ENCODE assay signal across 1 cellular context in genomic region chr17:82105882-82106696, GRCh38.
TF ChIP-seq lines count a peak whose summit lies in the region.

No MANE protein-coding gene starts in this region.

TF ChIP-seq in K562, 482 proteins besides CTCF, POLR2A, EP300 and RAD21:
- TF ChIP-seq GABPB1 (CRISPR knock-in tag; IDR thresholded peaks at IDR 0.05) (no peak), SMC3 (conservative IDR thresholded peaks at IDR 0.05; ENCODE audit: insufficient read depth, low read depth, low read length) (no peak), SNRNP70 (optimal IDR thresholded peaks at IDR 0.05; ENCODE audit: low read depth, low read length) (no peak), ZNF41 (CRISPR knock-in tag; conservative IDR thresholded peaks at IDR 0.05) (no peak), NR2C2 (CRISPR knock-in tag; IDR thresholded peaks at IDR 0.05) (no peak), NR2C2 (tag; IDR thresholded peaks at IDR 0.05) (peak; percentile 52; the same call in 1 of the 2 replicates), PYGO2 (tag; IDR thresholded peaks at IDR 0.05) (no peak), ZNF212 (CRISPR knock-in tag; IDR thresholded peaks at IDR 0.05) (no peak), CREM (IDR thresholded peaks at IDR 0.05; ENCODE audit: low read depth) (peak; percentile 18; the same call in 1 of the 2 replicates), MIER1 (IDR thresholded peaks at IDR 0.05; ENCODE audit: low read depth) (no peak), YY1 (IDR thresholded peaks at IDR 0.05; ENCODE audit: borderline replicate concordance in 1 of 3, control insufficient read depth in 1 of 3, extremely low read depth in 1 of 3, insufficient read depth in 3 of 3, insufficient read length in 1 of 3, insufficient replicate concordance in 2 of 3, low read depth in 1 of 3, low read length in 2 of 3) (no peak), NONO (IDR thresholded peaks at IDR 0.05; ENCODE audit: low read depth in 2 of 2, low read length in 1 of 2) (no peak), ZFX (CRISPR knock-in tag; IDR thresholded peaks at IDR 0.05) (0 out of 2 replicates have a peak, but pooled peaks have one; percentile 12), PKNOX1 (IDR thresholded peaks at IDR 0.05) (0 out of 2 replicates have a peak, but pooled peaks have one; percentile 15), ZBTB17 (CRISPR knock-in tag; IDR thresholded peaks at IDR 0.05) (peak; percentile 38; the same call in 1 of the 2 replicates), GATAD2A (IDR thresholded peaks at IDR 0.05) (no peak), KLF16 (IDR thresholded peaks at IDR 0.05) (no peak), SMAD4 (CRISPR knock-in tag; conservative IDR thresholded peaks at IDR 0.05) (no peak), ZNF644 (tag; IDR thresholded peaks at IDR 0.05; ENCODE audit: low read depth) (no peak), GABPA (tag; conservative IDR thresholded peaks at IDR 0.05; ENCODE audit: low read depth) (peak; percentile 84), SMARCC2 (IDR thresholded peaks at IDR 0.05; ENCODE audit: low read depth) (no peak), DEAF1 (CRISPR knock-in tag; IDR thresholded peaks at IDR 0.05) (0 out of 2 replicates have a peak, but pooled peaks have one; percentile 12), CHD4 (IDR thresholded peaks at IDR 0.05; ENCODE audit: insufficient read depth, insufficient replicate concordance, low read depth, low read length, poor library complexity, severe bottlenecking) (no peak), POLR2G (IDR thresholded peaks at IDR 0.05; ENCODE audit: low read depth, low read length) (peak; percentile 56), SIRT6 (IDR thresholded peaks at IDR 0.05; ENCODE audit: low read depth, low read length) (no peak)
- TF ChIP-seq, protein P1, sequence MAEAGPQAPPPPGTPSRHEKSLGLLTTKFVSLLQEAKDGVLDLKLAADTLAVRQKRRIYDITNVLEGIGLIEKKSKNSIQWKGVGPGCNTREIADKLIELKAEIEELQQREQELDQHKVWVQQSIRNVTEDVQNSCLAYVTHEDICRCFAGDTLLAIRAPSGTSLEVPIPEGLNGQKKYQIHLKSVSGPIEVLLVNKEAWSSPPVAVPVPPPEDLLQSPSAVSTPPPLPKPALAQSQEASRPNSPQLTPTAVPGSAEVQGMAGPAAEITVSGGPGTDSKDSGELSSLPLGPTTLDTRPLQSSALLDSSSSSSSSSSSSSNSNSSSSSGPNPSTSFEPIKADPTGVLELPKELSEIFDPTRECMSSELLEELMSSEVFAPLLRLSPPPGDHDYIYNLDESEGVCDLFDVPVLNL (CRISPR knock-in tag; IDR thresholded peaks at IDR 0.05; ENCODE audit: low read depth) = no peak
- TF ChIP-seq, protein P2, sequence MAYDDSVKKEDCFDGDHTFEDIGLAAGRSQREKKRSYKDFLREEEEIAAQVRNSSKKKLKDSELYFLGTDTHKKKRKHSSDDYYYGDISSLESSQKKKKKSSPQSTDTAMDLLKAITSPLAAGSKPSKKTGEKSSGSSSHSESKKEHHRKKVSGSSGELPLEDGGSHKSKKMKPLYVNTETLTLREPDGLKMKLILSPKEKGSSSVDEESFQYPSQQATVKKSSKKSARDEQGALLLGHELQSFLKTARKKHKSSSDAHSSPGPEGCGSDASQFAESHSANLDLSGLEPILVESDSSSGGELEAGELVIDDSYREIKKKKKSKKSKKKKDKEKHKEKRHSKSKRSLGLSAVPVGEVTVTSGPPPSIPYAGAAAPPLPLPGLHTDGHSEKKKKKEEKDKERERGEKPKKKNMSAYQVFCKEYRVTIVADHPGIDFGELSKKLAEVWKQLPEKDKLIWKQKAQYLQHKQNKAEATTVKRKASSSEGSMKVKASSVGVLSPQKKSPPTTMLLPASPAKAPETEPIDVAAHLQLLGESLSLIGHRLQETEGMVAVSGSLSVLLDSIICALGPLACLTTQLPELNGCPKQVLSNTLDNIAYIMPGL (CRISPR knock-in tag; IDR thresholded peaks at IDR 0.05) = no peak
- TF ChIP-seq, protein P3, sequence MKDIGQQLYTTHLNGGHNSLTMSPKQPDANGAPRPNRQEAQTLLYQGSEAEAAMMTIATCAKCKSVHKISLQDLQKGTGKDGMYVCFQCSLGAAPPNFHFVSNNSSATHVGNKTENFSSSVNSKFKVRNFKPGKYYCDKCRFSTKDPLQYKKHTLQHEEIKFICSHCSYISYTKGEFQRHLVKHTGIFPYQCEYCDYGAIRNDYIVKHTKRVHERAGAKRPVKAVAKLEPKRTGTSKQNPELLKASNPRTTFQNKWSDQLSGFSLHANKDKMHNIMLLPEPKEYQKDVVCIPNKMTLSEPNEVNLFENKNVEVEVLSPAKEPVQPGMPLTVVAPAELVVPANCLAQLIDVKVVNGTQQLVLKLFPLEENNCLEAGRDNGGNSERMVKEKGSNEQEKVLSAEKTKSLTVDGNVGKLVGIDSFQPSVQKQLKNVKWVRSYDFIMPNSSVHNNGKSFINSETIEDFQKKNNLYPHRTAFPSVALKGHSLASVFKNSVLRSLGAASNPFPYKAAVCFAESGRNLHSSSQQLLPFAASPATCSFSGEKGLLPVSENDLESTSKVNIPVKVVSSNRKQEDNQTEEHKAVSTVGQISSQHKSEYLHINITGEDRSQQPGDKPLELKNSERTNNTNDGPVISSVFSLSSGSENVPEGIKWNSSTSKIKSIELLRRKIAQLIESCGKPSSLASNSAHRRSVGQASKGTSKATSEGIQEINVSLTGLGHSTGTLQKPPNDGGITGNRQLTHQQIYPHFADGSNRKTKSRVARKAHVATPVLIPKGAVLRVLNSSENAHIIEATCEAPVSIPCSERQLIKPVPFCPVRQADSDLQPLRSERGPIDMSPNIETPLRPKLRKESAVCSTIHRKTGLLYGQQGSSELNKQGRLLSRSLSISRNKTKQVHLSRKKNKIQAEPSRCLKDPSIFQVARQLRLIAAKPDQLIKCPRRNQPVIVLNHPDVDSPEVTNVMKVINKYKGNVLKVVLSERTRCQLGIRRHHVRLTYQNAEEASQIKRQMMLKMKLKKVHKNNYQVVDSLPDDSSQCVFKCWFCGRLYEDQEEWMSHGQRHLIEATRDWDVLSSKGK (CRISPR knock-in tag; IDR thresholded peaks at IDR 0.05) = no peak
- TF ChIP-seq, protein P4, sequence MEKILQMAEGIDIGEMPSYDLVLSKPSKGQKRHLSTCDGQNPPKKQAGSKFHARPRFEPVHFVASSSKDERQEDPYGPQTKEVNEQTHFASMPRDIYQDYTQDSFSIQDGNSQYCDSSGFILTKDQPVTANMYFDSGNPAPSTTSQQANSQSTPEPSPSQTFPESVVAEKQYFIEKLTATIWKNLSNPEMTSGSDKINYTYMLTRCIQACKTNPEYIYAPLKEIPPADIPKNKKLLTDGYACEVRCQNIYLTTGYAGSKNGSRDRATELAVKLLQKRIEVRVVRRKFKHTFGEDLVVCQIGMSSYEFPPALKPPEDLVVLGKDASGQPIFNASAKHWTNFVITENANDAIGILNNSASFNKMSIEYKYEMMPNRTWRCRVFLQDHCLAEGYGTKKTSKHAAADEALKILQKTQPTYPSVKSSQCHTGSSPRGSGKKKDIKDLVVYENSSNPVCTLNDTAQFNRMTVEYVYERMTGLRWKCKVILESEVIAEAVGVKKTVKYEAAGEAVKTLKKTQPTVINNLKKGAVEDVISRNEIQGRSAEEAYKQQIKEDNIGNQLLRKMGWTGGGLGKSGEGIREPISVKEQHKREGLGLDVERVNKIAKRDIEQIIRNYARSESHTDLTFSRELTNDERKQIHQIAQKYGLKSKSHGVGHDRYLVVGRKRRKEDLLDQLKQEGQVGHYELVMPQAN (IDR thresholded peaks at IDR 0.05; ENCODE audit: borderline replicate concordance) = no peak
- TF ChIP-seq, protein P5, sequence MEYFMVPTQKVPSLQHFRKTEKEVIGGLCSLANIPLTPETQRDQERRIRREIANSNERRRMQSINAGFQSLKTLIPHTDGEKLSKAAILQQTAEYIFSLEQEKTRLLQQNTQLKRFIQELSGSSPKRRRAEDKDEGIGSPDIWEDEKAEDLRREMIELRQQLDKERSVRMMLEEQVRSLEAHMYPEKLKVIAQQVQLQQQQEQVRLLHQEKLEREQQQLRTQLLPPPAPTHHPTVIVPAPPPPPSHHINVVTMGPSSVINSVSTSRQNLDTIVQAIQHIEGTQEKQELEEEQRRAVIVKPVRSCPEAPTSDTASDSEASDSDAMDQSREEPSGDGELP (CRISPR knock-in tag; IDR thresholded peaks at IDR 0.05; ENCODE audit: borderline replicate concordance) = peak; percentile 33; the same call in 1 of the 2 replicates
- TF ChIP-seq, protein P6, sequence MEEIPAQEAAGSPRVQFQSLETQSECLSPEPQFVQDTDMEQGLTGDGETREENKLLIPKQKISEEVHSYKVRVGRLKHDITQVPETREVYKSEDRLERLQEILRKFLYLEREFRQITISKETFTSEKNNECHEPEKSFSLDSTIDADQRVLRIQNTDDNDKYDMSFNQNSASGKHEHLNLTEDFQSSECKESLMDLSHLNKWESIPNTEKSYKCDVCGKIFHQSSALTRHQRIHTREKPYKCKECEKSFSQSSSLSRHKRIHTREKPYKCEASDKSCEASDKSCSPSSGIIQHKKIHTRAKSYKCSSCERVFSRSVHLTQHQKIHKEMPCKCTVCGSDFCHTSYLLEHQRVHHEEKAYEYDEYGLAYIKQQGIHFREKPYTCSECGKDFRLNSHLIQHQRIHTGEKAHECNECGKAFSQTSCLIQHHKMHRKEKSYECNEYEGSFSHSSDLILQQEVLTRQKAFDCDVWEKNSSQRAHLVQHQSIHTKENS (CRISPR knock-in tag; IDR thresholded peaks at IDR 0.05) = no peak
- TF ChIP-seq, protein P7, sequence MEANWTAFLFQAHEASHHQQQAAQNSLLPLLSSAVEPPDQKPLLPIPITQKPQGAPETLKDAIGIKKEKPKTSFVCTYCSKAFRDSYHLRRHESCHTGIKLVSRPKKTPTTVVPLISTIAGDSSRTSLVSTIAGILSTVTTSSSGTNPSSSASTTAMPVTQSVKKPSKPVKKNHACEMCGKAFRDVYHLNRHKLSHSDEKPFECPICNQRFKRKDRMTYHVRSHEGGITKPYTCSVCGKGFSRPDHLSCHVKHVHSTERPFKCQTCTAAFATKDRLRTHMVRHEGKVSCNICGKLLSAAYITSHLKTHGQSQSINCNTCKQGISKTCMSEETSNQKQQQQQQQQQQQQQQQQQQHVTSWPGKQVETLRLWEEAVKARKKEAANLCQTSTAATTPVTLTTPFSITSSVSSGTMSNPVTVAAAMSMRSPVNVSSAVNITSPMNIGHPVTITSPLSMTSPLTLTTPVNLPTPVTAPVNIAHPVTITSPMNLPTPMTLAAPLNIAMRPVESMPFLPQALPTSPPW (CRISPR knock-in tag; IDR thresholded peaks at IDR 0.05) = peak; percentile 51; the same call in 1 of the 2 replicates
- TF ChIP-seq, protein P8, sequence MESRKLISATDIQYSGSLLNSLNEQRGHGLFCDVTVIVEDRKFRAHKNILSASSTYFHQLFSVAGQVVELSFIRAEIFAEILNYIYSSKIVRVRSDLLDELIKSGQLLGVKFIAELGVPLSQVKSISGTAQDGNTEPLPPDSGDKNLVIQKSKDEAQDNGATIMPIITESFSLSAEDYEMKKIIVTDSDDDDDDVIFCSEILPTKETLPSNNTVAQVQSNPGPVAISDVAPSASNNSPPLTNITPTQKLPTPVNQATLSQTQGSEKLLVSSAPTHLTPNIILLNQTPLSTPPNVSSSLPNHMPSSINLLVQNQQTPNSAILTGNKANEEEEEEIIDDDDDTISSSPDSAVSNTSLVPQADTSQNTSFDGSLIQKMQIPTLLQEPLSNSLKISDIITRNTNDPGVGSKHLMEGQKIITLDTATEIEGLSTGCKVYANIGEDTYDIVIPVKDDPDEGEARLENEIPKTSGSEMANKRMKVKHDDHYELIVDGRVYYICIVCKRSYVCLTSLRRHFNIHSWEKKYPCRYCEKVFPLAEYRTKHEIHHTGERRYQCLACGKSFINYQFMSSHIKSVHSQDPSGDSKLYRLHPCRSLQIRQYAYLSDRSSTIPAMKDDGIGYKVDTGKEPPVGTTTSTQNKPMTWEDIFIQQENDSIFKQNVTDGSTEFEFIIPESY (CRISPR knock-in tag; IDR thresholded peaks at IDR 0.05) = 0 out of 2 replicates have a peak, but pooled peaks have one; percentile 9
